ENCODE assay signal across 9 cellular contexts in genomic region chr10:102231357-102232318, GRCh38. TPM values are rescaled to one million over a fixed set of nuclear protein-coding genes. Genes with fewer than 3 reads are reported as not detected.
DNase-seq lines count a peak whose midpoint lies in the region; ATAC-seq, FAIRE-seq and TF ChIP-seq lines count a peak whose summit lies in the region.
"Had no signal": no experiment of that assay in that cellular context is flagged by ENCODE, and none has a peak within 500 bp of the region (broad histone marks: within the 10 kb centered on the region; RNA-seq: fewer than 3 reads in every experiment).

No MANE protein-coding gene starts in this region.

- 14 to 17% methylated on average over 66 to 76 of the region's 76 CpGs for WGBS in pancreas, 2 donors

- intact Hi-C loops in pancreas (cut with DNase I) = loop anchor here in 2 of 3 donors (5.0 to 10.0 kb wide), 3 partner anchors 53 to 246 kb away; no protein-coding TSS in a partner anchor

- H3K4me2 ChIP-seq in fibroblast of lung (ENCODE audit: extremely low read depth, insufficient read depth, low read length) = peak overlapping the region; percentile 59

- DNase-seq in DMS 273 (lab: John Stamatoyannopoulos, UW; ENCODE audit: unreplicated experiment) (peak; percentile 73), DMS 273 treated with DMSO at 0.1 percent for 48 hours (lab: John Stamatoyannopoulos, UW) (no peak), NCI-H748 (lab: John Stamatoyannopoulos, UW; ENCODE audit: unreplicated experiment) (peak; percentile 48), fibroblast of lung (ENCODE audit: low read depth in 2 of 2) (no peak), pancreas (peak; percentile 37 to 87 (median 64))
- peak; percentile 77 for DNase-seq in activated T-cell treated with anti-CD3 and anti-CD28 coated beads, Interleukin-2, amount 50 U/mL, for 1 hour

- no peaks in the 10 kb centered on the region for H3K79me2 ChIP-seq in fibroblast of lung (ENCODE audit: control insufficient read depth, insufficient read depth, low read length)

- H3K4me1 ChIP-seq in fibroblast of lung (ENCODE audit: control insufficient read depth, extremely low read depth, insufficient read depth, low read length) (peaks cover 5% of the 10 kb centered on the region), pancreas (peaks cover 0 to 16% (median 0%) of the 10 kb centered on the region in 3 donors)

- TF ChIP-seq CTCF in fibroblast of lung (conservative IDR thresholded peaks at IDR 0.05 in 1 of 2, IDR thresholded peaks at IDR 0.05 in 1 of 2; ENCODE audit: low read depth in 1 of 2, low read length in 2 of 2) (peak; percentile 50 to 64), pancreas (IDR thresholded peaks at IDR 0.05) (peak; percentile 38 to 76 (median 55))

- H3K9ac ChIP-seq in fibroblast of lung (ENCODE audit: insufficient read depth, low read length) = no peak overlapping the region

- no peak overlapping the region for H2AFZ ChIP-seq in fibroblast of lung (ENCODE audit: low read length)

- H3K27ac ChIP-seq in fibroblast of lung (ENCODE audit: insufficient read depth, low read length) (no peak overlapping the region), pancreas (no peak overlapping the region)

- FAIRE-seq in pancreas (lab: Jason Lieb, UNC) = no peak
- FAIRE-seq: A204.1 had no signal

- H3K4me3 ChIP-seq in fibroblast of lung (replicated peaks in 1 of 4; ENCODE audit: control extremely low read depth in 1 of 4, insufficient read depth in 1 of 4, low read depth in 3 of 4, low read length in 4 of 4) (no peak overlapping the region), pancreas (peak overlapping the region in 3 of 4 donors; percentile 20 to 47 (median 45))

- H3K9me3 ChIP-seq in fibroblast of lung (ENCODE audit: control insufficient read depth, insufficient read depth, low read depth, low read length) (no peaks in the 10 kb centered on the region), pancreas (no peaks in the 10 kb centered on the region)

- H3K27me3 ChIP-seq in fibroblast of lung (ENCODE audit: control insufficient read depth, insufficient read depth, low read length) (peaks cover 42% of the 10 kb centered on the region), pancreas (no peaks in the 10 kb centered on the region)

- H3K36me3 ChIP-seq in fibroblast of lung (ENCODE audit: control insufficient read depth, insufficient read depth, low read length) = no peaks in the 10 kb centered on the region
- H3K36me3 ChIP-seq in pancreas = no peaks in the 10 kb centered on the region

- no peaks in the 10 kb centered on the region for H4K20me1 ChIP-seq in fibroblast of lung (ENCODE audit: control insufficient read depth, extremely low read depth, insufficient read depth, low read length)

- ATAC-seq in pancreas (peak; percentile 58 to 77 (median 74)), HG03378 (IDR thresholded peaks at IDR 0.05; ENCODE audit: unreplicated experiment) (no peak), GM21825 (IDR thresholded peaks at IDR 0.05; ENCODE audit: unreplicated experiment) (no peak)

RNA-seq across cellular contexts. Expression of gene ELOVL3, which starts 5.5 kb away (rescaled TPM):
- 0.26 and 0.66 TPM in 2 replicates for total RNA-seq in fibroblast of lung
- polyA plus RNA-seq in fibroblast of lung = 0.24 and 0.27 TPM in 2 replicates
- 0.08 and 0.30 TPM in 2 replicates for polyA plus RNA-seq in fibroblast of lung (2012)
- polyA minus RNA-seq in fibroblast of lung (ENCODE audit: low replicate concordance) = 3.0 TPM in 1 of 2 replicates, not detected in the other
- total RNA-seq in pancreas = not detected
- polyA plus RNA-seq in pancreas = under 1 TPM in 1 of 2 donors, not detected in 1; 0.16 TPM

RNA-seq across cellular contexts. Expression of gene PITX3, which starts 9.7 kb away (rescaled TPM):
- total RNA-seq in fibroblast of lung (not detected in 2 replicates), pancreas (not detected)
- polyA plus RNA-seq in fibroblast of lung (not detected in 2 replicates), pancreas (not detected)
- polyA plus RNA-seq in fibroblast of lung (2012) = 0.10 TPM in 1 of 2 replicates, not detected in the other
- polyA minus RNA-seq in fibroblast of lung (ENCODE audit: low replicate concordance) = not detected in 2 replicates

RNA-seq across cellular contexts. Expression of gene GBF1, which starts 13.7 kb away (rescaled TPM):
- total RNA-seq in fibroblast of lung (14.4 and 24.6 TPM in 2 replicates), pancreas (10 to 100 TPM; 14.9 to 27.6 (median 18.5) TPM)
- polyA plus RNA-seq in fibroblast of lung (24.1 and 31.6 TPM in 2 replicates), pancreas (10 to 100 TPM; 17.7 to 18.8 TPM)
- polyA plus RNA-seq in fibroblast of lung (2012) = 38.5 and 42.9 TPM in 2 replicates
- 163 and 198 TPM in 2 replicates for polyA minus RNA-seq in fibroblast of lung (ENCODE audit: low replicate concordance)

Comparison
In these comparisons a context has a peak if more than half of its experiments do, and no peak if none do; other contexts are left out.
1. DNase-seq: peak in DMS 273 (single experiment), NCI-H748 (single experiment), activated T-cell treated with anti-CD3 and anti-CD28 coated beads, Interleukin-2, amount 50 U/mL, for 1 hour (single experiment) and pancreas (6 of 6); none in DMS 273 treated with DMSO at 0.1 percent for 48 hours (single experiment) and fibroblast of lung (0 of 2).
2. H3K4me3 ChIP-seq: peak in pancreas (3 of 4); none in fibroblast of lung (0 of 4).
3. ATAC-seq: peak in pancreas (4 of 4); none in HG03378 (single experiment) and GM21825 (single experiment).